In genomic region chr6:7568021-7568420, GRCh38 we compare ENCODE assay signal across 24 cellular contexts. TPM values are rescaled to one million over a fixed set of nuclear protein-coding genes. Genes with fewer than 3 reads are reported as not detected.
DNase-seq lines count a peak whose midpoint lies in the region; ATAC-seq, FAIRE-seq and TF ChIP-seq lines count a peak whose summit lies in the region.
"Had no signal": no experiment of that assay in that cellular context is flagged by ENCODE, and none has a peak within 500 bp of the region (broad histone marks: within the 10 kb centered on the region; RNA-seq: fewer than 3 reads in every experiment).

No MANE protein-coding gene starts in this region.

- H3K4me3 ChIP-seq in HepG2 (replicated peaks in 1 of 3; ENCODE audit: insufficient read depth in 1 of 3, low read depth in 2 of 3, low read length in 3 of 3) (no peak overlapping the region), right lobe of liver (no peak overlapping the region), dorsolateral prefrontal cortex (no peak overlapping the region)
- H3K4me3 ChIP-seq in effector memory CD4-positive, alpha-beta T cell (ENCODE audit: insufficient read depth, low read depth, low read length, poor library complexity, severe bottlenecking): no peak overlapping the region
- H3K4me3 ChIP-seq: left lung, MG63 had no signal

- TF ChIP-seq POLR2A in HepG2 (IDR thresholded peaks at IDR 0.05; ENCODE audit: insufficient read depth in 1 of 2, low read depth in 2 of 2, low read length in 2 of 2): no peak
- TF ChIP-seq POLR2A in right lobe of liver (IDR thresholded peaks at IDR 0.05): no peak

- no peak overlapping the region for H3K4me3 Mint-ChIP-seq in chondrocyte (ENCODE audit: unreplicated experiment)
- H3K4me3 Mint-ChIP-seq: activated CD4-positive, alpha-beta T cell treated with anti-CD3 and anti-CD28 coated beads, Interleukin-2, amount 10 ng/mL, durations not matched to agents 24 days and 14 days; activated naive CD8-positive, alpha-beta T cell treated with anti-CD3 and anti-CD28 coated beads, Interleukin-2, amount 50 U/mL, for 24 hours; activated T-helper 17 cell treated with anti-CD3 and anti-CD28 coated beads, Interleukin-2, amount 50 U/mL, for 72 hours; CD8-positive, alpha-beta T cell had no signal

- no peaks in the 10 kb centered on the region for H3K9me3 Mint-ChIP-seq in chondrocyte (ENCODE audit: low read depth)
- H3K9me3 Mint-ChIP-seq: activated CD4-positive, alpha-beta T cell treated with anti-CD3 and anti-CD28 coated beads, Interleukin-2, amount 10 ng/mL, durations not matched to agents 24 days and 14 days; activated naive CD8-positive, alpha-beta T cell treated with anti-CD3 and anti-CD28 coated beads, Interleukin-2, amount 50 U/mL, for 24 hours; activated T-helper 17 cell treated with anti-CD3 and anti-CD28 coated beads, Interleukin-2, amount 50 U/mL, for 72 hours; CD8-positive, alpha-beta T cell had no signal

- H3K4me1 Mint-ChIP-seq in chondrocyte (ENCODE audit: low read depth): peaks cover 31% of the 10 kb centered on the region
- H3K4me1 Mint-ChIP-seq: activated CD4-positive, alpha-beta T cell treated with anti-CD3 and anti-CD28 coated beads, Interleukin-2, amount 10 ng/mL, durations not matched to agents 24 days and 14 days; activated naive CD8-positive, alpha-beta T cell treated with anti-CD3 and anti-CD28 coated beads, Interleukin-2, amount 50 U/mL, for 24 hours; activated T-helper 17 cell treated with anti-CD3 and anti-CD28 coated beads, Interleukin-2, amount 50 U/mL, for 72 hours had no signal

- H3K4me2 ChIP-seq in HepG2 (ENCODE audit: low read depth, low read length): no peak overlapping the region

- H2AFZ ChIP-seq in HepG2 (ENCODE audit: low read length): no peak overlapping the region

- TF ChIP-seq EP300 in HepG2 (IDR thresholded peaks at IDR 0.05; ENCODE audit: low read depth in 2 of 2, low read length in 2 of 2): no peak
- no peak for TF ChIP-seq EP300 in HepG2 (CRISPR knock-in tag; IDR thresholded peaks at IDR 0.05; ENCODE audit: borderline replicate concordance)

- POLR2A ChIA-PET in HepG2 (lab: Yijun Ruan, JAX): interaction anchor here (0.8 to 1.3 kb wide), 2 partner anchors 12 to 20 kb away, joined by 3 to 4 read pairs; no protein-coding TSS in a partner anchor

- H3K36me3 ChIP-seq in HepG2 (replicated peaks in 1 of 2; ENCODE audit: control insufficient read depth in 1 of 2, insufficient read depth in 2 of 2, low read length in 2 of 2): peaks cover 63 to 99% of the 10 kb centered on the region in 2 experiments
- H3K36me3 ChIP-seq in right lobe of liver: peaks cover 3 to 99% (median 39%) of the 10 kb centered on the region in 4 donors
- no peaks in the 10 kb centered on the region for H3K36me3 ChIP-seq in effector memory CD4-positive, alpha-beta T cell (ENCODE audit: control insufficient read depth, insufficient read depth, low read length)
- H3K36me3 ChIP-seq: MG63 had no signal

- BruUV-seq in HepG2 (replicated peaks; lab: Mats Ljungman, UMichigan): TSS peak; percentile 0

- peaks cover under 1% of the 10 kb centered on the region for H3K79me2 ChIP-seq in HepG2 (ENCODE audit: insufficient read depth, low read length)

- no peaks in the 10 kb centered on the region for H3K4me1 ChIP-seq in HepG2 (ENCODE audit: insufficient read depth, low read length)
- H3K4me1 ChIP-seq in right lobe of liver: no peaks in the 10 kb centered on the region
- H3K4me1 ChIP-seq in effector memory CD4-positive, alpha-beta T cell (ENCODE audit: control insufficient read depth, insufficient read depth, low read length, poor library complexity, severe bottlenecking): no peaks in the 10 kb centered on the region

- no peak for TF ChIP-seq RAD21 in HepG2 (CRISPR knock-in tag; IDR thresholded peaks at IDR 0.05)

- TF ChIP-seq CTCF in HepG2 (CRISPR knock-in tag; IDR thresholded peaks at IDR 0.05) (no peak), right lobe of liver (IDR thresholded peaks at IDR 0.05) (no peak), chondrocyte (IDR thresholded peaks at IDR 0.05) (no peak), dorsolateral prefrontal cortex (IDR thresholded peaks at IDR 0.05 in 54 of 56, conservative IDR thresholded peaks at IDR 0.05 in 2 of 56; ENCODE audit: low read depth in 1 of 56, partially characterized antibody in 56 of 56) (no peak)

- H3K9ac ChIP-seq in HepG2 (ENCODE audit: insufficient read depth, low read depth, low read length): no peak overlapping the region

- WGBS in HepG2 (ENCODE audit: low lambda C conversion rate): 97% methylated on average over 3 of the region's 3 CpGs
- WGBS in right lobe of liver (ENCODE audit: insufficient coverage, low coverage, low lambda C conversion rate, missing lambda C conversion rate): 84% methylated on average over 3 of the region's 3 CpGs

- intact Hi-C loops in HepG2 (cut with micrococcal nuclease; ENCODE audit: unreplicated experiment): no loop called here
- intact Hi-C loops in right lobe of liver (cut with DNase I): no loop called here
- intact Hi-C loops in dorsolateral prefrontal cortex (cut with DNase I): no loop called here

- H3K9me3 ChIP-seq in HepG2 (ENCODE audit: low read length): no peaks in the 10 kb centered on the region
- H3K9me3 ChIP-seq in right lobe of liver: no peaks in the 10 kb centered on the region
- no peaks in the 10 kb centered on the region for H3K9me3 ChIP-seq in effector memory CD4-positive, alpha-beta T cell (ENCODE audit: control insufficient read depth, low read length)
- H3K9me3 ChIP-seq: left lung, MG63 had no signal

- H3K27ac ChIP-seq in HepG2 (ENCODE audit: extremely low read length, insufficient read depth, low read length) (no peak overlapping the region), right lobe of liver (no peak overlapping the region), dorsolateral prefrontal cortex (no peak overlapping the region)
- no peak overlapping the region for H3K27ac ChIP-seq in effector memory CD4-positive, alpha-beta T cell (ENCODE audit: insufficient read depth, low read length, poor library complexity, severe bottlenecking)
- H3K27ac ChIP-seq: left lung had no signal

- H3K27ac Mint-ChIP-seq in chondrocyte (ENCODE audit: unreplicated experiment): peak overlapping the region; percentile 74
- H3K27ac Mint-ChIP-seq: activated CD4-positive, alpha-beta T cell treated with anti-CD3 and anti-CD28 coated beads, Interleukin-2, amount 10 ng/mL, durations not matched to agents 24 days and 14 days; activated naive CD8-positive, alpha-beta T cell treated with anti-CD3 and anti-CD28 coated beads, Interleukin-2, amount 50 U/mL, for 24 hours; activated T-helper 17 cell treated with anti-CD3 and anti-CD28 coated beads, Interleukin-2, amount 50 U/mL, for 72 hours; CD8-positive, alpha-beta T cell had no signal

- DNase-seq in HepG2 (ENCODE audit: low spot score) (no peak), right lobe of liver (no peak), chondrocyte (ENCODE audit: low spot score) (no peak), iris pigment epithelial cell (ENCODE audit: low read depth) (peak; percentile 46), dorsolateral prefrontal cortex (no peak), NCI-H146 (lab: John Stamatoyannopoulos, UW) (no peak), NCI-H1092 treated with DMSO at 0.1 percent for 48 hours (lab: John Stamatoyannopoulos, UW) (no peak)
- DNase-seq in effector memory CD4-positive, alpha-beta T cell: no peak
- DNase-seq: 8988T; activated CD4-positive, alpha-beta T cell treated with anti-CD3 and anti-CD28 coated beads, Interleukin-2, amount 10 ng/mL, durations not matched to agents 24 days and 14 days; activated naive CD8-positive, alpha-beta T cell treated with anti-CD3 and anti-CD28 coated beads, Interleukin-2, amount 50 U/mL, for 24 hours; CD8-positive, alpha-beta T cell; erythroblast; head of caudate nucleus; left lung; MG63; NCI-H1436 treated with DMSO at 0.1 percent for 48 hours; OCI-M1; SHP77 treated with DMSO at 0.1 percent for 48 hours; stimulated activated CD4-positive, alpha-beta T cell treated with anti-CD3 and anti-CD28 coated beads, Interleukin-15, amount 100 ng/mL, for 24 hours; substantia nigra; T-helper 1 cell had no signal

- in situ Hi-C loops in HepG2 (cut with HindIII; ENCODE audit: extremely low pct_ligation_motif_present, low pct_unique_long_range_greater_than_20kb): no loop called here

- no peak for FAIRE-seq in HepG2 (lab: Jason Lieb, UNC)
- FAIRE-seq: bronchial epithelial cell had no signal

- CTCF ChIA-PET in HepG2 (lab: Yijun Ruan, JAX; ENCODE audit: low intra/inter-chr PET ratio, low total read pairs): no interaction called here

- H3K36me3 Mint-ChIP-seq in chondrocyte (ENCODE audit: low read depth): peaks cover 74% of the 10 kb centered on the region
- H3K36me3 Mint-ChIP-seq: CD8-positive, alpha-beta T cell had no signal

- no peaks in the 10 kb centered on the region for H3K27me3 Mint-ChIP-seq in chondrocyte (ENCODE audit: low read depth)

- H4K20me1 ChIP-seq in HepG2 (ENCODE audit: insufficient read depth, low read length): peaks cover 4% of the 10 kb centered on the region; the same call in 1 of the 2 replicates

- ATAC-seq in HepG2: no peak
- ATAC-seq in right lobe of liver: no peak
- ATAC-seq: activated naive CD8-positive, alpha-beta T cell treated with anti-CD3 and anti-CD28 coated beads, Interleukin-2, amount 50 U/mL, for 24 hours; activated T-helper 17 cell treated with anti-CD3 and anti-CD28 coated beads, Interleukin-2, amount 50 U/mL, for 72 hours; CD8-positive, alpha-beta T cell; left lung had no signal

- no peaks in the 10 kb centered on the region for H3K27me3 ChIP-seq in HepG2 (ENCODE audit: control insufficient read depth in 1 of 2, insufficient read depth in 2 of 2, low read length in 2 of 2)
- no peaks in the 10 kb centered on the region for H3K27me3 ChIP-seq in right lobe of liver
- no peaks in the 10 kb centered on the region for H3K27me3 ChIP-seq in effector memory CD4-positive, alpha-beta T cell (replicated peaks; ENCODE audit: control insufficient read depth, insufficient read depth, low read length, poor library complexity, severe bottlenecking)
- peaks cover 0 to 33% (median 4%) of the 10 kb centered on the region in 45 donors for H3K27me3 ChIP-seq in dorsolateral prefrontal cortex
- H3K27me3 ChIP-seq: MG63 had no signal

RNA-seq across cellular contexts. Expression of gene SNRNP48, which starts 22.0 kb away (rescaled TPM):
- 47.5 and 82.0 TPM in 2 replicates for total RNA-seq in HepG2 (2016; rRNA removed; fragmentation: Illumina TruSeq; extraction: Trizol)
- total RNA-seq in HepG2 (2016; cell fraction: cytosol; rRNA removed; fragmentation: Illumina TruSeq; extraction: Trizol; ENCODE audit: low read depth): 4.5 and 5.3 TPM in 2 replicates
- total RNA-seq in HepG2 (2016; cell fraction: insoluble cytoplasmic fraction; rRNA removed; fragmentation: Illumina TruSeq; extraction: Trizol): 53.2 and 86.1 TPM in 2 replicates
- 13.9 and 17.5 TPM in 2 replicates for total RNA-seq in HepG2 (2016; cell fraction: membrane; rRNA removed; fragmentation: Illumina TruSeq; extraction: Trizol)
- total RNA-seq in HepG2 (2016; cell fraction: nucleus; rRNA removed; fragmentation: Illumina TruSeq; extraction: Trizol): 32.5 and 36.4 TPM in 2 replicates
- polyA plus RNA-seq in HepG2 (2011; rRNA removed): 11.6 and 17.5 TPM in 2 replicates
- polyA plus RNA-seq in HepG2 (2011; cell fraction: cytosol; rRNA removed): 7.7 and 8.9 TPM in 2 replicates
- polyA plus RNA-seq in HepG2 (2011; cell fraction: nucleus; rRNA removed): 7.9 and 11.5 TPM in 2 replicates
- polyA plus RNA-seq in HepG2 (2012): 12.4 and 15.5 TPM in 2 replicates
- polyA plus RNA-seq in HepG2 (2016; cell fraction: cytosol; fragmentation: Illumina TruSeq; extraction: Trizol; ENCODE audit: low read depth): 2.1 and 2.4 TPM in 2 replicates
- polyA plus RNA-seq in HepG2 (2016; cell fraction: insoluble cytoplasmic fraction; fragmentation: Illumina TruSeq; extraction: Trizol; ENCODE audit: low read depth): 53.9 and 61.3 TPM in 2 replicates
- polyA plus RNA-seq in HepG2 (2016; cell fraction: membrane; fragmentation: Illumina TruSeq; extraction: Trizol; ENCODE audit: low read depth): 6.2 and 7.3 TPM in 2 replicates
- 40.0 and 41.7 TPM in 2 replicates for polyA plus RNA-seq in HepG2 (2016; cell fraction: nucleus; fragmentation: Illumina TruSeq; extraction: Trizol; ENCODE audit: insufficient read depth, low read depth)
- 7.8 and 10.6 TPM in 2 replicates for polyA minus RNA-seq in HepG2 (2011; rRNA and poly(A)+ RNA removed; ENCODE audit: low replicate concordance)
- 9.2 and 11.9 TPM in 2 replicates for polyA minus RNA-seq in HepG2 (2011; cell fraction: cytosol; rRNA and poly(A)+ RNA removed)
- 28.1 and 32.1 TPM in 2 replicates for polyA minus RNA-seq in HepG2 (2011; cell fraction: nucleus; rRNA and poly(A)+ RNA removed)
- 10 to 100 TPM in 1 of 6 experiments, 1 to 10 TPM in 5; 4.7 to 13.7 (median 7.0) TPM for total RNA-seq in right lobe of liver
- total RNA-seq in chondrocyte: 9.6 to 16.0 TPM (median 9.7 TPM) in 3 replicates
- 10 to 100 TPM in 102 of 120 experiments, 1 to 10 TPM in 18; 7.9 to 25.1 (median 12.6) TPM for total RNA-seq in dorsolateral prefrontal cortex

RNA-seq across cellular contexts. Expression of gene DSP, which starts 26.6 kb away (rescaled TPM):
- total RNA-seq in HepG2 (2016; rRNA removed; fragmentation: Illumina TruSeq; extraction: Trizol) (89.8 and 133 TPM in 2 replicates), right lobe of liver (10 to 100 TPM; 64.6 to 94.2 (median 82.1) TPM), chondrocyte (464 to 589 TPM (median 471 TPM) in 3 replicates), dorsolateral prefrontal cortex (10 to 100 TPM in 16 of 120 experiments, 1 to 10 TPM in 104; 1.2 to 31.8 (median 2.9) TPM)
- total RNA-seq in HepG2 (2016; cell fraction: cytosol; rRNA removed; fragmentation: Illumina TruSeq; extraction: Trizol; ENCODE audit: low read depth): 7.1 and 8.3 TPM in 2 replicates
- 86.8 and 115 TPM in 2 replicates for total RNA-seq in HepG2 (2016; cell fraction: insoluble cytoplasmic fraction; rRNA removed; fragmentation: Illumina TruSeq; extraction: Trizol)
- 25.8 and 26.4 TPM in 2 replicates for total RNA-seq in HepG2 (2016; cell fraction: membrane; rRNA removed; fragmentation: Illumina TruSeq; extraction: Trizol)
- 108 and 127 TPM in 2 replicates for total RNA-seq in HepG2 (2016; cell fraction: nucleus; rRNA removed; fragmentation: Illumina TruSeq; extraction: Trizol)
- 101 and 117 TPM in 2 replicates for polyA plus RNA-seq in HepG2 (2011; rRNA removed)
- polyA plus RNA-seq in HepG2 (2011; cell fraction: cytosol; rRNA removed): 90.6 and 111 TPM in 2 replicates
- 212 and 239 TPM in 2 replicates for polyA plus RNA-seq in HepG2 (2011; cell fraction: nucleus; rRNA removed)
- 214 and 279 TPM in 2 replicates for polyA plus RNA-seq in HepG2 (2012)
- polyA plus RNA-seq in HepG2 (2016; cell fraction: cytosol; fragmentation: Illumina TruSeq; extraction: Trizol; ENCODE audit: low read depth): 1.6 and 1.8 TPM in 2 replicates
- 60.1 and 69.4 TPM in 2 replicates for polyA plus RNA-seq in HepG2 (2016; cell fraction: insoluble cytoplasmic fraction; fragmentation: Illumina TruSeq; extraction: Trizol; ENCODE audit: low read depth)
- polyA plus RNA-seq in HepG2 (2016; cell fraction: membrane; fragmentation: Illumina TruSeq; extraction: Trizol; ENCODE audit: low read depth): 3.9 and 5.4 TPM in 2 replicates
- 79.3 and 87.4 TPM in 2 replicates for polyA plus RNA-seq in HepG2 (2016; cell fraction: nucleus; fragmentation: Illumina TruSeq; extraction: Trizol; ENCODE audit: insufficient read depth, low read depth)
- 21.3 and 192 TPM in 2 replicates for polyA minus RNA-seq in HepG2 (2011; rRNA and poly(A)+ RNA removed; ENCODE audit: low replicate concordance)
- 301 and 325 TPM in 2 replicates for polyA minus RNA-seq in HepG2 (2011; cell fraction: cytosol; rRNA and poly(A)+ RNA removed)
- 412 and 443 TPM in 2 replicates for polyA minus RNA-seq in HepG2 (2011; cell fraction: nucleus; rRNA and poly(A)+ RNA removed)
- total RNA-seq: activated CD4-positive, alpha-beta T cell treated with anti-CD3 and anti-CD28 coated beads, Interleukin-2, amount 10 ng/mL, durations not matched to agents 24 days and 14 days had no signal
